In genomic region chr7:136513744-136514143, GRCh38 we compare ENCODE assay signal across 23 cellular contexts.
"Had no signal": no experiment of that assay in that cellular context is flagged by ENCODE, and none has a peak within 500 bp of the region (broad histone marks: within the 10 kb centered on the region; RNA-seq: fewer than 3 reads in every experiment).

No MANE protein-coding gene starts in this region.

- H3K9me3 Mint-ChIP-seq: endodermal cell, mesothelial cell of epicardium had no signal

- H3K4me1 Mint-ChIP-seq: mesothelial cell of epicardium; naive B cell; naive thymus-derived CD8-positive, alpha-beta T cell had no signal

- H3K4me3 Mint-ChIP-seq: dendritic cell treated with granulocyte-macrophage colony-stimulating factor and Interleukin-4, amounts not matched to agents 40 ng/mL and 50 ng/mL, for 4 days; effector memory CD8-positive, alpha-beta T cell; endodermal cell; mesothelial cell of epicardium; naive B cell; naive thymus-derived CD8-positive, alpha-beta T cell had no signal

- H3K36me3 Mint-ChIP-seq: mesothelial cell of epicardium; naive B cell; naive thymus-derived CD8-positive, alpha-beta T cell had no signal

- H3K27ac Mint-ChIP-seq: dendritic cell treated with granulocyte-macrophage colony-stimulating factor and Interleukin-4, amounts not matched to agents 40 ng/mL and 50 ng/mL, for 4 days; effector memory CD8-positive, alpha-beta T cell; endodermal cell; mesothelial cell of epicardium; naive B cell; naive thymus-derived CD8-positive, alpha-beta T cell had no signal

- H3K27me3 Mint-ChIP-seq: dendritic cell treated with granulocyte-macrophage colony-stimulating factor and Interleukin-4, amounts not matched to agents 40 ng/mL and 50 ng/mL, for 4 days; effector memory CD8-positive, alpha-beta T cell; naive B cell; naive thymus-derived CD8-positive, alpha-beta T cell had no signal

- DNase-seq: cortex of kidney; effector CD8-positive, alpha-beta T cell; effector memory CD8-positive, alpha-beta T cell; endodermal cell; erythroblast; esophagus squamous epithelium; foreskin fibroblast; foreskin melanocyte; gastrocnemius medialis; glutamatergic neuron; head of caudate nucleus; heart right ventricle; hippocampal formation; left cardiac atrium; left lung; left ventricle myocardium superior; lower lobe of right lung; mesenchymal stem cell; mucosa of descending colon; naive B cell; naive thymus-derived CD8-positive, alpha-beta T cell had no signal
